In the genomic region with DNA sequence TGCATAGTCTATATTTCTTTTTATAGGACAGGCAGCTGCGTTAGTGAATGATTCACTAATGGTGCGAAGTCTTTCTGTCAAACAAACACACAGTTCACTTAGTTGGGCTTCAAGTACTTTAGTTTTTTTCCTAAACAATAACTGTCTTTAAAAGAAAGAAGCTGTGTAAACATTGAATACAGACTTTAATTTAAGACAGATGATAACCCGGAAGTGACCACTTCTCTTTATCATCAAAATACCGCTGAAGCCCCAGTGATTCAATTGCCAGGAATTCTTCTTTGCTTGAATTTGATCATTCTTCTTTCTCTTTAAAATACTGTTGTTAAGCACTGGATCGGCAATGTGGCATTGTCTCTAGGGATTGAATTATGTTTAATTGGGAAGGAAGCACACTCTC, we compare ENCODE assay signal across 1 cellular context.
TF ChIP-seq lines count a peak whose summit lies in the region.

No MANE protein-coding gene starts in this region.

TF ChIP-seq in HepG2, 621 proteins besides CTCF, POLR2A, EP300 and RAD21:
- TF ChIP-seq SCMH1 (CRISPR knock-in tag; IDR thresholded peaks at IDR 0.05; ENCODE audit: borderline replicate concordance) (no peak), FOXK2 (IDR thresholded peaks at IDR 0.05) (no peak), ZNF781 (CRISPR knock-in tag; IDR thresholded peaks at IDR 0.05; ENCODE audit: borderline replicate concordance, not compliant biosample characterization) (no peak), SOX5 (CRISPR knock-in tag; IDR thresholded peaks at IDR 0.05; ENCODE audit: borderline replicate concordance) (peak; percentile 46; the same call in 1 of the 2 replicates), REPIN1 (CRISPR knock-in tag; IDR thresholded peaks at IDR 0.05; ENCODE audit: borderline replicate concordance, low read depth) (no peak)
- TF ChIP-seq, protein P1, sequence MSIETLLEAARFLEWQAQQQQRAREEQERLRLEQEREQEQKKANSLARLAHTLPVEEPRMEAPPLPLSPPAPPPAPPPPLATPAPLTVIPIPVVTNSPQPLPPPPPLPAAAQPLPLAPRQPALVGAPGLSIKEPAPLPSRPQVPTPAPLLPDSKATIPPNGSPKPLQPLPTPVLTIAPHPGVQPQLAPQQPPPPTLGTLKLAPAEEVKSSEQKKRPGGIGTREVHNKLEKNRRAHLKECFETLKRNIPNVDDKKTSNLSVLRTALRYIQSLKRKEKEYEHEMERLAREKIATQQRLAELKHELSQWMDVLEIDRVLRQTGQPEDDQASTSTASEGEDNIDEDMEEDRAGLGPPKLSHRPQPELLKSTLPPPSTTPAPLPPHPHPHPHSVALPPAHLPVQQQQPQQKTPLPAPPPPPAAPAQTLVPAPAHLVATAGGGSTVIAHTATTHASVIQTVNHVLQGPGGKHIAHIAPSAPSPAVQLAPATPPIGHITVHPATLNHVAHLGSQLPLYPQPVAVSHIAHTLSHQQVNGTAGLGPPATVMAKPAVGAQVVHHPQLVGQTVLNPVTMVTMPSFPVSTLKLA (IDR thresholded peaks at IDR 0.05), result no peak
